Comparison of ENCODE assay signal across 8 cellular contexts in the genomic region with DNA sequence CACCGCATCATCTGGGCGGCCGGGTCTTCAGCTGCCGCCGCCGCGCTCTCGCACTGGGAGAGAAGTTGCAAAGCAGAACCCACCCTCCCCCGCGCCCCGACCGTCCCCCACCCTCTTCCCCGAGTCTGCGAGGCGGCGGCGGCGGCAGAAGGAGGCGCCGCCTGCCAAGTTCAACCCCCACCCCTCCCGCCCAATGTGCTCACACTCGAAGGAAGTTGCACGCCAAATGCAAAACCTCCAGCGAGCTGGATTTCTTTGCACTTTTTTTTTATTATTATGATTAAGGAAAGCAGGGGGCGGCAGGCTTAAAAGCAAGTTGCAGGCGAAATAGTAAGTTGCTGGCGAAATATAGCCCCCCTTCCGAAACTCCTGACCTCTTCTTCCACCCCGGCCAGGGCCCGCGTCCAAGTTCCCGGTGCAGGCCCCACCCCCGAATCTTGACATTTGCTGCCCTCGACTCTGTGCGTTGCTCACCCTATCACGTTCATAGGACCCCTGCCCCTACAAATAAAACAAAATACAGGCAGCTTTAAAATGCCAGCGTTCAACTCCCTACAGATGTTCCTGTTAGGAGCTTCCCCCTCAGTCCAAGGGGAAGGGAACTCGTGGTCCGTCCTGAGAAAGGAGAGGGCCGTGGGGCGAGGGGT. TPM values are rescaled to one million over a fixed set of nuclear protein-coding genes. Genes with fewer than 3 reads are reported as not detected.
DNase-seq lines count a peak whose midpoint lies in the region; ATAC-seq and TF ChIP-seq lines count a peak whose summit lies in the region.

No MANE protein-coding gene starts in this region.

- TF ChIP-seq CTCF in Panc1 (IDR thresholded peaks at IDR 0.05) (no peak), natural killer cell (IDR thresholded peaks at IDR 0.05) (no peak)

- DNase-seq in CD1c-positive myeloid dendritic cell (ENCODE audit: extremely low spot score) = peak; percentile 89
- peak; percentile 64 for DNase-seq in Panc1 (ENCODE audit: low read depth, low spot score)
- DNase-seq in activated T-helper 1 cell treated with anti-CD3 and anti-CD28 coated beads, Interleukin-2, amount 50 U/mL, for 16 hours (ENCODE audit: low read depth in 1 of 2, low spot score in 1 of 2) = peak; percentile 52 to 65
- peak; percentile 96 for DNase-seq in fibroblast of peridontal ligament (ENCODE audit: extremely low read depth)
- peak; percentile 64 for DNase-seq in natural killer cell
- DNase-seq in stimulated activated naive CD4-positive, alpha-beta T cell treated with Interleukin-2 at 50 U/mL for 16 hours (lab: John Stamatoyannopoulos, UW) = peak; percentile 86

- peak overlapping the region; percentile 100 for H3K27ac ChIP-seq in Panc1 (ENCODE audit: low read length)

- H3K9me3 ChIP-seq in Panc1 (ENCODE audit: control insufficient read depth, insufficient read depth, low read depth, low read length) = no peaks in the 10 kb centered on the region; the same call in 1 of the 2 replicates

- H3K4me1 ChIP-seq in Panc1 (ENCODE audit: control insufficient read depth, insufficient read depth, low read length) = peaks cover 16% of the 10 kb centered on the region

- ATAC-seq in GM19397 (IDR thresholded peaks at IDR 0.05; ENCODE audit: unreplicated experiment) (peak; percentile 18), HG03521 (IDR thresholded peaks at IDR 0.05; ENCODE audit: unreplicated experiment) (peak; percentile 11), Panc1 (peak; percentile 59), natural killer cell (peak; percentile 34 to 54 (median 36))

- in situ Hi-C loops in Panc1 (cut with HindIII; ENCODE audit: low pct_unique_long_range_greater_than_20kb, low sequenced_read_pairs) = no loop called here

- peaks cover 0 to 3% of the 10 kb centered on the region in 2 donors for H3K27me3 Mint-ChIP-seq in natural killer cell (ENCODE audit: low read depth in 2 of 2)

- POLR2A ChIA-PET in Panc1 (lab: Charles Lee) = interaction anchor here (0.6 to 0.7 kb wide), 2 partner anchors 220 to 736 kb away, joined by 3 to 6 read pairs; no protein-coding TSS in a partner anchor

- H3K27ac Mint-ChIP-seq in natural killer cell = peak overlapping the region; percentile 97 to 99

- intact Hi-C loops in Panc1 (cut with micrococcal nuclease; ENCODE audit: unreplicated experiment) (loop anchor here (2.0 kb wide), 1 partner anchor 420 kb away; no protein-coding TSS in a partner anchor), natural killer cell (cut with micrococcal nuclease) (loop anchor here (2.0 to 10.0 kb wide), 6 partner anchors 82 to 780 kb away; no protein-coding TSS in a partner anchor)

- BruUV-seq in Panc1 (replicated peaks; lab: Mats Ljungman, UMichigan) = no TSS peak

- H3K4me3 Mint-ChIP-seq in natural killer cell = peak overlapping the region; percentile 97

- H3K36me3 Mint-ChIP-seq in natural killer cell = no peaks in the 10 kb centered on the region

- no peaks in the 10 kb centered on the region for H3K9me3 Mint-ChIP-seq in natural killer cell

- peaks cover 2% of the 10 kb centered on the region for H3K36me3 ChIP-seq in Panc1 (ENCODE audit: control insufficient read depth, insufficient read depth, low read length)

- CTCF ChIA-PET in Panc1 (lab: Charles Lee) = interaction anchor here (0.5 to 0.6 kb wide), 3 partner anchors 183 to 545 kb away, joined by 3 to 4 read pairs (median 4); no protein-coding TSS in a partner anchor

- no peaks in the 10 kb centered on the region; the same call in 1 of the 2 replicates for H3K27me3 ChIP-seq in Panc1 (ENCODE audit: control insufficient read depth, insufficient read depth, low read length)

- H3K4me3 ChIP-seq in Panc1 (ENCODE audit: low read depth in 2 of 2, low read length in 2 of 2) = peak overlapping the region; percentile 80 to 91

- peaks cover 42 to 50% of the 10 kb centered on the region in 2 donors for H3K4me1 Mint-ChIP-seq in natural killer cell

RNA-seq across cellular contexts. Expression of gene NR3C1, which starts 1.1 kb away (rescaled TPM):
- 52.6 TPM for total RNA-seq in Panc1 (2021; ENCODE audit: unreplicated experiment)
- polyA plus RNA-seq in Panc1 (2012; ENCODE audit: insufficient read length) = 15.0 TPM
- 100 to 1,000 TPM; 147 to 168 (median 165) TPM for total RNA-seq in natural killer cell

Comparison
In these comparisons a context has a peak if more than half of its experiments do, and no peak if none do; other contexts are left out.
1. Peak in every context shown above with its lines: DNase-seq, ATAC-seq, H3K4me3 ChIP-seq and H3K27ac ChIP-seq.